Comparison of ENCODE assay signal across 25 cellular contexts in the genomic region with DNA sequence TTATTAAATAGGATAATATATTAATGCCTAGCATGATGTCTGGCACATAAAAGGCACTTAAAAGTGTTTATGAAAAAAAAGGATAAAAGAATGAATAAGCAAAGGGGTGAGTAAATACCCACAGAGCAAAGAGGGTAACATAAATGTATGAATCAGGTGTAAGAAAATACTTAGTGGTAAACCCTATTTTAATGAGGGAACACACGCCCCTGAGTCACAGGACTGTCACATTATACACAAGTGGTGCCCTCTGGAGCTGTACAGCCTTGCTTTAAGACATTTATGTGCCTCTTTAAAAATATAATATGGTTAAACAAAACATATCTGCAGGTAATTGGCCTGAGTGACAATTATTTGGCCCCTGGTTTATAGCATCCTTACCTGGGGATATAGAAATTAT.
"Had no signal": no experiment of that assay in that cellular context is flagged by ENCODE, and none has a peak within 500 bp of the region (broad histone marks: within the 10 kb centered on the region; RNA-seq: fewer than 3 reads in every experiment).

No MANE protein-coding gene starts in this region.

- H3K27ac Mint-ChIP-seq: dendritic cell treated with granulocyte-macrophage colony-stimulating factor and Interleukin-4, amounts not matched to agents 40 ng/mL and 50 ng/mL, for 4 days; effector memory CD8-positive, alpha-beta T cell; naive B cell; nephron had no signal

- H3K4me1 ChIP-seq: esophagus squamous epithelium, parathyroid adenoma, prostate gland, right lobe of liver, spleen, stomach, transverse colon had no signal

- H3K4me3 ChIP-seq: esophagus squamous epithelium, hepatocyte, lung, prostate gland, right lobe of liver, spleen, stomach, thoracic aorta, transverse colon had no signal

- H3K4me2 ChIP-seq: hepatocyte had no signal

- DNase-seq: effector memory CD8-positive, alpha-beta T cell; esophagus squamous epithelium; foreskin fibroblast; kidney; left colon; left ventricle myocardium superior; mesendoderm; naive B cell; occipital lobe; retina; right lobe of liver; spleen; stimulated activated CD4-positive, alpha-beta T cell treated with anti-CD3 and anti-CD28 coated beads, Interleukin-2, amount 100 ng/mL, for 24 hours; stimulated activated CD4-positive, alpha-beta T cell treated with anti-CD3 and anti-CD28 coated beads, Interleukin-4, amount 100 ng/mL, for 4 hours; stimulated activated naive CD4-positive, alpha-beta T cell; stomach; substantia nigra; transverse colon had no signal

- H3K9ac ChIP-seq: parathyroid adenoma had no signal

- H3K36me3 ChIP-seq: esophagus squamous epithelium, prostate gland, right lobe of liver, spleen, stomach, thoracic aorta, transverse colon had no signal

- H3K9me3 Mint-ChIP-seq: dendritic cell treated with granulocyte-macrophage colony-stimulating factor and Interleukin-4, amounts not matched to agents 40 ng/mL and 50 ng/mL, for 4 days; effector memory CD8-positive, alpha-beta T cell; naive B cell; nephron had no signal

- H3K36me3 Mint-ChIP-seq: naive B cell had no signal

- H3K4me3 Mint-ChIP-seq: dendritic cell treated with granulocyte-macrophage colony-stimulating factor and Interleukin-4, amounts not matched to agents 40 ng/mL and 50 ng/mL, for 4 days; effector memory CD8-positive, alpha-beta T cell; naive B cell; nephron had no signal

- H3K79me2 ChIP-seq: hepatocyte, parathyroid adenoma had no signal

- H3K27me3 Mint-ChIP-seq: dendritic cell treated with granulocyte-macrophage colony-stimulating factor and Interleukin-4, amounts not matched to agents 40 ng/mL and 50 ng/mL, for 4 days had no signal

- H3K27ac ChIP-seq: esophagus squamous epithelium, hepatocyte, parathyroid adenoma, prostate gland, right lobe of liver, spleen, stomach, thoracic aorta, transverse colon had no signal

- H2AFZ ChIP-seq: hepatocyte, parathyroid adenoma had no signal

- ATAC-seq: effector memory CD8-positive, alpha-beta T cell; left colon; left ventricle myocardium superior; right lobe of liver had no signal

- H3K4me1 Mint-ChIP-seq: naive B cell had no signal

- H3K9me3 ChIP-seq: esophagus squamous epithelium, prostate gland, right lobe of liver, spleen, stomach, thoracic aorta, transverse colon had no signal

- H3K27me3 ChIP-seq: esophagus squamous epithelium, hepatocyte, right lobe of liver, spleen, stomach, transverse colon had no signal
